Comparison of ENCODE assay signal across 8 cellular contexts in the genomic region with DNA sequence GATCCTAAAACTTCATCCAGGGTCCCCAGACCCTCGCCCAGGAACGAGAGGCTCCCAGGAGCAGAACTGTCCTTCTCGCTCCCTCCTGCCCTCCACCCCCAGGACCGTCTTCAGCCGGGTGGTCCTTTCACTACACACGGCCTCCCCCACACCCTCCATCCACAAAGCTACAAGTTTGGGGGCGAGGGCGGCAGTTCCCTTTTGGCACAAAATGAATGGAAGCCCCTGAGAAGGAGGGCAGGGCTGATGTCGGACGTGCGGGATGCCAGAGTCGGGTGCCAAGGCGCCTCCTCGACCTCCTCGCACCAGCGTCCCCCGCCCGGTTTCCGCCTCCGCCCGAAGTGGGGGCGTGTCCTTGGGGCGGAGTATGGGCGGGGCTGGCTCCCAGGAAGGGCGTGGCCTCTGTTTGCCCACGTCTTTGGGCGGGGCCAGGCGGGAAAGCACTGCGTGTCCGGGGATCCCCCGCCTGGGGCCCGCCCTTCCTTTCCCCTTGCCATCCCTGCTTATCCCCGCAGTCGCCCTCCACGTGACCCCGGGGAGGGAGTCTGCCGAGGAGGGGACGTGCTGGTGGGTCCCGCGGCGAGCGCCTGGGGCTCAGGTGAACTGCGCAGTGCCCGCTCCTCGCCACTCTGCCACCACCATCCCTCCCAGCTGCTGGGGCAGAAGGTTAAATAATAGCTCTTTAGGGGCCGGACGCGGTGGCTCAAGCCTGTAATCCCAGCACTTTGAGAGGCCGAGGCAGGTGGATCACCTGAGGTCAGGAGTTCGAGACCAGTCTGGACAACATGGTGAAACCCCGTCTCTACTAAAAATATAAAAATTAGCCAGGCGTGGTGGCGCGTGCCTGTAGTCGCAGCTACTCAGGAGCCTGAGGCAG. TPM values are rescaled to one million over a fixed set of nuclear protein-coding genes. Genes with fewer than 3 reads are reported as not detected.
DNase-seq lines count a peak whose midpoint lies in the region; ATAC-seq and TF ChIP-seq lines count a peak whose summit lies in the region.

No MANE protein-coding gene starts in this region.

- peaks cover 13% of the 10 kb centered on the region for H3K4me1 Mint-ChIP-seq in activated T-helper 2 cell treated with anti-CD3 and anti-CD28 coated beads, Interferon-gamma antibody, Interleukin-2, Interleukin-4, amounts not matched to agents 10 μg/mL and 5 μg/mL and 100 μg/mL, durations not matched to agents 14 hours and 24 hours and 36 hours (ENCODE audit: low read depth)
- peaks cover 27 to 37% of the 10 kb centered on the region in 2 donors for H3K4me1 Mint-ChIP-seq in natural killer cell treated with Interleukin-12 subunit alpha and Interleukin-12 subunit beta and Interleukin-15 and Interleukin-18, amount 100 ng/mL, for 72 hours (ENCODE audit: low read depth in 2 of 2)
- H3K4me1 Mint-ChIP-seq in stimulated activated naive CD8-positive, alpha-beta T cell treated with anti-CD3 and anti-CD28 coated beads, Interleukin-15, Interleukin-2, amounts not matched to agents 100 ng/mL and 50 ng/mL, for 24 hours (ENCODE audit: low read depth): peaks cover 35% of the 10 kb centered on the region

- peak overlapping the region; percentile 91 for H3K4me3 Mint-ChIP-seq in activated T-helper 2 cell treated with anti-CD3 and anti-CD28 coated beads, Interferon-gamma antibody, Interleukin-2, Interleukin-4, amounts not matched to agents 10 μg/mL and 5 μg/mL and 100 μg/mL, durations not matched to agents 14 hours and 24 hours and 36 hours (ENCODE audit: low read depth)
- peak overlapping the region; percentile 94 for H3K4me3 Mint-ChIP-seq in natural killer cell treated with Interleukin-12 subunit alpha and Interleukin-12 subunit beta and Interleukin-15 and Interleukin-18, amount 100 ng/mL, for 72 hours
- peak overlapping the region; percentile 84 for H3K4me3 Mint-ChIP-seq in stimulated activated naive CD8-positive, alpha-beta T cell treated with anti-CD3 and anti-CD28 coated beads, Interleukin-15, Interleukin-2, amounts not matched to agents 100 ng/mL and 50 ng/mL, for 24 hours

- H3K9me2 ChIP-seq in Loucy (replicated peaks; ENCODE audit: low read depth, low read length): no peaks in the 10 kb centered on the region

- H3K79me2 ChIP-seq in Loucy (ENCODE audit: insufficient read depth, low read length): no peaks in the 10 kb centered on the region

- ATAC-seq in natural killer cell treated with Interleukin-12 subunit alpha and Interleukin-12 subunit beta and Interleukin-15 and Interleukin-18, amount 100 ng/mL, for 72 hours: peak; percentile 93 to 97

- POLR2A ChIA-PET in RWPE1 (lab: Yijun Ruan, JAX; ENCODE audit: low non-redundant PET): interaction anchor here (0.6 kb wide), 1 partner anchor 1565 kb away, joined by 3 read pairs; no protein-coding TSS in a partner anchor

- peak overlapping the region; percentile 93 for H2AFZ ChIP-seq in Loucy (ENCODE audit: low read length)

- no peaks in the 10 kb centered on the region for H3K9me3 ChIP-seq in Loucy (ENCODE audit: insufficient read depth, low read depth, low read length)

- H3K36me3 ChIP-seq in Loucy (ENCODE audit: insufficient read depth, low read length): no peaks in the 10 kb centered on the region

- peak overlapping the region; percentile 85 for H3K4me2 ChIP-seq in Loucy (ENCODE audit: low read depth, low read length, poor library complexity, severe bottlenecking)

- H4K20me1 ChIP-seq in Loucy (ENCODE audit: insufficient read depth, low read length, poor library complexity, severe bottlenecking): no peaks in the 10 kb centered on the region

- H3K9ac ChIP-seq in Loucy (ENCODE audit: low read depth, low read length, poor library complexity, severe bottlenecking): peak overlapping the region; percentile 73

- H3K9me3 Mint-ChIP-seq in activated T-helper 2 cell treated with anti-CD3 and anti-CD28 coated beads, Interferon-gamma antibody, Interleukin-2, Interleukin-4, amounts not matched to agents 10 μg/mL and 5 μg/mL and 100 μg/mL, durations not matched to agents 14 hours and 24 hours and 36 hours: no peaks in the 10 kb centered on the region
- H3K9me3 Mint-ChIP-seq in natural killer cell treated with Interleukin-12 subunit alpha and Interleukin-12 subunit beta and Interleukin-15 and Interleukin-18, amount 100 ng/mL, for 72 hours: no peaks in the 10 kb centered on the region
- no peaks in the 10 kb centered on the region for H3K9me3 Mint-ChIP-seq in stimulated activated naive CD8-positive, alpha-beta T cell treated with anti-CD3 and anti-CD28 coated beads, Interleukin-15, Interleukin-2, amounts not matched to agents 100 ng/mL and 50 ng/mL, for 24 hours

- H3K27me3 ChIP-seq in Loucy (ENCODE audit: insufficient read depth, low read length, poor library complexity, severe bottlenecking): no peaks in the 10 kb centered on the region

- no peaks in the 10 kb centered on the region for H3K27me3 Mint-ChIP-seq in activated T-helper 2 cell treated with anti-CD3 and anti-CD28 coated beads, Interferon-gamma antibody, Interleukin-2, Interleukin-4, amounts not matched to agents 10 μg/mL and 5 μg/mL and 100 μg/mL, durations not matched to agents 14 hours and 24 hours and 36 hours (ENCODE audit: low read depth)
- no peaks in the 10 kb centered on the region for H3K27me3 Mint-ChIP-seq in natural killer cell treated with Interleukin-12 subunit alpha and Interleukin-12 subunit beta and Interleukin-15 and Interleukin-18, amount 100 ng/mL, for 72 hours
- H3K27me3 Mint-ChIP-seq in stimulated activated naive CD8-positive, alpha-beta T cell treated with anti-CD3 and anti-CD28 coated beads, Interleukin-15, Interleukin-2, amounts not matched to agents 100 ng/mL and 50 ng/mL, for 24 hours: peaks cover 3% of the 10 kb centered on the region

- no peaks in the 10 kb centered on the region for H3F3A ChIP-seq in Loucy (ENCODE audit: low read depth)

- peak overlapping the region; percentile 79 for H3K27ac Mint-ChIP-seq in activated T-helper 2 cell treated with anti-CD3 and anti-CD28 coated beads, Interferon-gamma antibody, Interleukin-2, Interleukin-4, amounts not matched to agents 10 μg/mL and 5 μg/mL and 100 μg/mL, durations not matched to agents 14 hours and 24 hours and 36 hours
- H3K27ac Mint-ChIP-seq in natural killer cell treated with Interleukin-12 subunit alpha and Interleukin-12 subunit beta and Interleukin-15 and Interleukin-18, amount 100 ng/mL, for 72 hours: peak overlapping the region; percentile 79 to 91
- peak overlapping the region; percentile 92 for H3K27ac Mint-ChIP-seq in stimulated activated naive CD8-positive, alpha-beta T cell treated with anti-CD3 and anti-CD28 coated beads, Interleukin-15, Interleukin-2, amounts not matched to agents 100 ng/mL and 50 ng/mL, for 24 hours

- peak overlapping the region; percentile 82 for H3K27ac ChIP-seq in RWPE1

- DNase-seq in Daoy (ENCODE audit: low read depth) (peak; percentile 95), H4 (ENCODE audit: low spot score) (peak; percentile 78), RWPE1 (ENCODE audit: low spot score) (peak; percentile 87), fibroblast of mammary gland (ENCODE audit: low read depth) (peak; percentile 88)
- peak; percentile 95 for DNase-seq in activated T-helper 2 cell treated with anti-CD3 and anti-CD28 coated beads, Interferon-gamma antibody, Interleukin-2, Interleukin-4, amounts not matched to agents 10 μg/mL and 5 μg/mL and 100 μg/mL, durations not matched to agents 14 hours and 24 hours and 36 hours (ENCODE audit: low spot score)
- DNase-seq in natural killer cell treated with Interleukin-12 subunit alpha and Interleukin-12 subunit beta and Interleukin-15 and Interleukin-18, amount 100 ng/mL, for 72 hours (ENCODE audit: low spot score): peak; percentile 96

- no peaks in the 10 kb centered on the region for H3K36me3 Mint-ChIP-seq in activated T-helper 2 cell treated with anti-CD3 and anti-CD28 coated beads, Interferon-gamma antibody, Interleukin-2, Interleukin-4, amounts not matched to agents 10 μg/mL and 5 μg/mL and 100 μg/mL, durations not matched to agents 14 hours and 24 hours and 36 hours (ENCODE audit: low read depth)
- no peaks in the 10 kb centered on the region for H3K36me3 Mint-ChIP-seq in natural killer cell treated with Interleukin-12 subunit alpha and Interleukin-12 subunit beta and Interleukin-15 and Interleukin-18, amount 100 ng/mL, for 72 hours
- H3K36me3 Mint-ChIP-seq in stimulated activated naive CD8-positive, alpha-beta T cell treated with anti-CD3 and anti-CD28 coated beads, Interleukin-15, Interleukin-2, amounts not matched to agents 100 ng/mL and 50 ng/mL, for 24 hours (ENCODE audit: low read depth): no peaks in the 10 kb centered on the region

- CTCF ChIA-PET in RWPE1 (lab: Yijun Ruan, JAX): interaction anchor here (0.7 to 1.6 kb wide), 3 partner anchors 11 to 15 kb away, joined by 5 to 6 read pairs (median 6); partner anchors contain the start of gene FIBP

- TF ChIP-seq CTCF in Loucy (conservative IDR thresholded peaks at IDR 0.05; ENCODE audit: low read length) (no peak), RWPE1 (conservative IDR thresholded peaks at IDR 0.05; ENCODE audit: low read depth) (no peak), fibroblast of mammary gland (conservative IDR thresholded peaks at IDR 0.05; ENCODE audit: control insufficient read depth, insufficient read depth, low read depth, low read length) (no peak)

- peak overlapping the region; percentile 75 for H3K4me3 ChIP-seq in Loucy (ENCODE audit: low read length, poor library complexity, severe bottlenecking)
- peak overlapping the region; percentile 69 for H3K4me3 ChIP-seq in fibroblast of mammary gland (ENCODE audit: control insufficient read depth, low read depth, low read length)

- intact Hi-C loops in activated T-helper 2 cell treated with anti-CD3 and anti-CD28 coated beads, Interferon-gamma antibody, Interleukin-2, Interleukin-4, amounts not matched to agents 10 μg/mL and 5 μg/mL and 100 μg/mL, durations not matched to agents 14 hours and 24 hours and 36 hours (cut with micrococcal nuclease): loop anchor here (1.0 kb wide), 1 partner anchor 14 kb away; no protein-coding TSS in a partner anchor

- peaks cover 34% of the 10 kb centered on the region for H3K4me1 ChIP-seq in Loucy (ENCODE audit: insufficient read depth, low read length, poor library complexity, severe bottlenecking)

RNA-seq across cellular contexts. Expression of gene EFEMP2, which starts 0.9 kb away (rescaled TPM):
- total RNA-seq in Daoy (2014; rRNA removed; shearing (Covaris generic)): 7.1 and 7.4 TPM in 2 replicates
- total RNA-seq in H4 (2014; rRNA removed; shearing (Covaris generic)): 0.33 and 3.9 TPM in 2 replicates
- 8.8 and 9.2 TPM in 2 replicates for total RNA-seq in activated T-helper 2 cell treated with anti-CD3 and anti-CD28 coated beads, Interferon-gamma antibody, Interleukin-2, Interleukin-4, amounts not matched to agents 10 μg/mL and 5 μg/mL and 100 μg/mL, durations not matched to agents 14 hours and 24 hours and 36 hours
- total RNA-seq in natural killer cell treated with Interleukin-12 subunit alpha and Interleukin-12 subunit beta and Interleukin-15 and Interleukin-18, amount 100 ng/mL, for 72 hours: 10 to 100 TPM in 1 of 2 donors, 1 to 10 TPM in 1; 7.5 to 10.6 TPM

RNA-seq across cellular contexts. Expression of gene CTSW, which starts 6.1 kb away (rescaled TPM):
- 0.11 TPM in 1 of 2 replicates, not detected in the other for total RNA-seq in Daoy (2014; rRNA removed; shearing (Covaris generic))
- not detected in 2 replicates for total RNA-seq in H4 (2014; rRNA removed; shearing (Covaris generic))
- 10.0 and 10.3 TPM in 2 replicates for total RNA-seq in activated T-helper 2 cell treated with anti-CD3 and anti-CD28 coated beads, Interferon-gamma antibody, Interleukin-2, Interleukin-4, amounts not matched to agents 10 μg/mL and 5 μg/mL and 100 μg/mL, durations not matched to agents 14 hours and 24 hours and 36 hours
- 100 to 1,000 TPM; 124 to 886 TPM for total RNA-seq in natural killer cell treated with Interleukin-12 subunit alpha and Interleukin-12 subunit beta and Interleukin-15 and Interleukin-18, amount 100 ng/mL, for 72 hours

RNA-seq across cellular contexts. Expression of gene MUS81, which starts 13.3 kb away (rescaled TPM):
- total RNA-seq in Daoy (2014; rRNA removed; shearing (Covaris generic)): 54.9 and 63.1 TPM in 2 replicates
- 13.6 and 20.0 TPM in 2 replicates for total RNA-seq in H4 (2014; rRNA removed; shearing (Covaris generic))
- 84.9 and 90.5 TPM in 2 replicates for total RNA-seq in activated T-helper 2 cell treated with anti-CD3 and anti-CD28 coated beads, Interferon-gamma antibody, Interleukin-2, Interleukin-4, amounts not matched to agents 10 μg/mL and 5 μg/mL and 100 μg/mL, durations not matched to agents 14 hours and 24 hours and 36 hours
- total RNA-seq in natural killer cell treated with Interleukin-12 subunit alpha and Interleukin-12 subunit beta and Interleukin-15 and Interleukin-18, amount 100 ng/mL, for 72 hours: 100 to 1,000 TPM in 1 of 2 donors, 10 to 100 TPM in 1; 85.7 to 109 TPM

RNA-seq across cellular contexts. Expression of gene FIBP, which starts 14.8 kb away (rescaled TPM):
- 104 and 124 TPM in 2 replicates for total RNA-seq in Daoy (2014; rRNA removed; shearing (Covaris generic))
- total RNA-seq in H4 (2014; rRNA removed; shearing (Covaris generic)): 175 and 231 TPM in 2 replicates
- total RNA-seq in activated T-helper 2 cell treated with anti-CD3 and anti-CD28 coated beads, Interferon-gamma antibody, Interleukin-2, Interleukin-4, amounts not matched to agents 10 μg/mL and 5 μg/mL and 100 μg/mL, durations not matched to agents 14 hours and 24 hours and 36 hours: 95.4 and 99.8 TPM in 2 replicates
- total RNA-seq in natural killer cell treated with Interleukin-12 subunit alpha and Interleukin-12 subunit beta and Interleukin-15 and Interleukin-18, amount 100 ng/mL, for 72 hours: 100 to 1,000 TPM in 1 of 2 donors, 10 to 100 TPM in 1; 76.6 to 157 TPM

RNA-seq across cellular contexts. Expression of gene CFL1, which starts 15.5 kb away (rescaled TPM):
- 1,524 and 1,831 TPM in 2 replicates for total RNA-seq in Daoy (2014; rRNA removed; shearing (Covaris generic))
- total RNA-seq in H4 (2014; rRNA removed; shearing (Covaris generic)): 1,250 and 1,621 TPM in 2 replicates
- total RNA-seq in activated T-helper 2 cell treated with anti-CD3 and anti-CD28 coated beads, Interferon-gamma antibody, Interleukin-2, Interleukin-4, amounts not matched to agents 10 μg/mL and 5 μg/mL and 100 μg/mL, durations not matched to agents 14 hours and 24 hours and 36 hours: 1,155 and 1,184 TPM in 2 replicates
- total RNA-seq in natural killer cell treated with Interleukin-12 subunit alpha and Interleukin-12 subunit beta and Interleukin-15 and Interleukin-18, amount 100 ng/mL, for 72 hours: 1,000 to 10,000 TPM; 1,401 to 1,644 TPM

Comparison
In these comparisons a context has a peak if more than half of its experiments do, and no peak if none do; other contexts are left out.
1. Peak in every context shown above with its lines: DNase-seq, ATAC-seq, H3K4me3 ChIP-seq and H3K27ac ChIP-seq.
2. RNA of gene CTSW, which starts 6.1 kb away (total RNA-seq): 124 to 886 TPM in natural killer cell treated with Interleukin-12 subunit alpha and Interleukin-12 subunit beta and Interleukin-15 and Interleukin-18, amount 100 ng/mL, for 72 hours; 10.0 to 10.3 TPM in activated T-helper 2 cell treated with anti-CD3 and anti-CD28 coated beads, Interferon-gamma antibody, Interleukin-2, Interleukin-4, amounts not matched to agents 10 μg/mL and 5 μg/mL and 100 μg/mL, durations not matched to agents 14 hours and 24 hours and 36 hours, 0.11 TPM in Daoy and not detected in H4; every median in the first group is over 10 times any median in the second.